In the genomic region with DNA sequence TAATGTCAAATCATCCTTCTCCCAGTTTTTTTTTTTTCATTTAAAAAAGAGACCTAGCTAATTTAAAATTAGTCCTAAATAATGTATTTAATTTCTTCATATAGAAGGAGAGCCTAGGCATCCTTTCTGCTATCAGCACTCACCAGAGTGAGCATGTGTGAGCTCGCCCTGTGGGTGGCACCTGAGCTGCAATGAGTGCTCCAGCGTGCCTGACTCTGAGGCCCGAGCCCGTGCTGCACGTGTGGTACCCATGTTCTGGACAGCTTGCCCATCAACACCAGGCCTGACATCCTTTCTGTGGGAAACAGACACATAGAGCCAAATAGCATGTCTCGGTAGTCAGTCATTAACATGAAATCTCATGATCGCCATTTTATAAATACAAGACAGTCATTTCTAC, we compare ENCODE assay signal across 24 cellular contexts.
"Had no signal": no experiment of that assay in that cellular context is flagged by ENCODE, and none has a peak within 500 bp of the region (broad histone marks: within the 10 kb centered on the region; RNA-seq: fewer than 3 reads in every experiment).

No MANE protein-coding gene starts in this region.

- H3K9me3 Mint-ChIP-seq: dendritic cell treated with granulocyte-macrophage colony-stimulating factor and Interleukin-4, amounts not matched to agents 40 ng/mL and 50 ng/mL, for 4 days; endodermal cell; naive thymus-derived CD8-positive, alpha-beta T cell; nephron progenitor cell; stimulated activated naive B cell treated with anti-CD40 and anti-IgM and Interleukin-4, amounts not matched to agents 10 μg/mL and 1 μg/mL and 100 μg/mL, for 72 hours; stimulated activated naive CD8-positive, alpha-beta T cell treated with anti-CD3 and anti-CD28 coated beads, Interleukin-15, Interleukin-2, amounts not matched to agents 100 ng/mL and 50 ng/mL, for 24 hours had no signal

- DNase-seq: colonic mucosa; effector CD8-positive, alpha-beta T cell; endodermal cell; esophagus squamous epithelium; naive thymus-derived CD8-positive, alpha-beta T cell; nephron progenitor cell; right lobe of liver; small intestine; stimulated activated CD4-positive, alpha-beta T cell treated with anti-CD3 and anti-CD28 coated beads, Interleukin-15, amount 100 ng/mL, for 24 hours; stimulated activated CD4-positive, alpha-beta T cell treated with anti-CD3 and anti-CD28 coated beads, Interleukin-2, amount 100 ng/mL, for 48 hours; stimulated activated naive B cell treated with anti-CD40 and anti-IgM and Interleukin-4, amounts not matched to agents 10 μg/mL and 1 μg/mL and 100 μg/mL, for 72 hours had no signal

- H3K27me3 Mint-ChIP-seq: dendritic cell treated with granulocyte-macrophage colony-stimulating factor and Interleukin-4, amounts not matched to agents 40 ng/mL and 50 ng/mL, for 4 days; stimulated activated naive B cell treated with anti-CD40 and anti-IgM and Interleukin-4, amounts not matched to agents 10 μg/mL and 1 μg/mL and 100 μg/mL, for 72 hours; stimulated activated naive CD8-positive, alpha-beta T cell treated with anti-CD3 and anti-CD28 coated beads, Interleukin-15, Interleukin-2, amounts not matched to agents 100 ng/mL and 50 ng/mL, for 24 hours had no signal

- H2AFZ ChIP-seq: parathyroid adenoma had no signal

- H3K27ac ChIP-seq: colonic mucosa, esophagus squamous epithelium, neutrophil, parathyroid adenoma, right lobe of liver, thoracic aorta, tibial nerve, upper lobe of left lung had no signal

- H3K27ac Mint-ChIP-seq: dendritic cell treated with granulocyte-macrophage colony-stimulating factor and Interleukin-4, amounts not matched to agents 40 ng/mL and 50 ng/mL, for 4 days; endodermal cell; naive thymus-derived CD8-positive, alpha-beta T cell; nephron progenitor cell; progenitor cell of endocrine pancreas; stimulated activated naive B cell treated with anti-CD40 and anti-IgM and Interleukin-4, amounts not matched to agents 10 μg/mL and 1 μg/mL and 100 μg/mL, for 72 hours; stimulated activated naive CD8-positive, alpha-beta T cell treated with anti-CD3 and anti-CD28 coated beads, Interleukin-15, Interleukin-2, amounts not matched to agents 100 ng/mL and 50 ng/mL, for 24 hours had no signal

- H3K4me3 Mint-ChIP-seq: dendritic cell treated with granulocyte-macrophage colony-stimulating factor and Interleukin-4, amounts not matched to agents 40 ng/mL and 50 ng/mL, for 4 days; endodermal cell; naive thymus-derived CD8-positive, alpha-beta T cell; nephron progenitor cell; stimulated activated naive B cell treated with anti-CD40 and anti-IgM and Interleukin-4, amounts not matched to agents 10 μg/mL and 1 μg/mL and 100 μg/mL, for 72 hours; stimulated activated naive CD8-positive, alpha-beta T cell treated with anti-CD3 and anti-CD28 coated beads, Interleukin-15, Interleukin-2, amounts not matched to agents 100 ng/mL and 50 ng/mL, for 24 hours had no signal

- H3K4me1 ChIP-seq: colonic mucosa, esophagus squamous epithelium, parathyroid adenoma, right lobe of liver, tibial nerve, upper lobe of left lung had no signal

- H3K4me3 ChIP-seq: colonic mucosa, esophagus squamous epithelium, right lobe of liver, thoracic aorta, tibial nerve, upper lobe of left lung had no signal

- H3K4me1 Mint-ChIP-seq: naive thymus-derived CD8-positive, alpha-beta T cell; stimulated activated naive B cell treated with anti-CD40 and anti-IgM and Interleukin-4, amounts not matched to agents 10 μg/mL and 1 μg/mL and 100 μg/mL, for 72 hours had no signal

- H3K36me3 ChIP-seq: colonic mucosa, esophagus squamous epithelium, neutrophil, right lobe of liver, thoracic aorta, tibial nerve, upper lobe of left lung had no signal

- H3K27me3 ChIP-seq: colonic mucosa, esophagus squamous epithelium, neutrophil, right lobe of liver, tibial nerve, upper lobe of left lung had no signal

- ATAC-seq: left lobe of liver; naive thymus-derived CD8-positive, alpha-beta T cell; right lobe of liver; stimulated activated naive B cell treated with anti-CD40 and anti-IgM and Interleukin-4, amounts not matched to agents 10 μg/mL and 1 μg/mL and 100 μg/mL, for 72 hours had no signal

- H3K9ac ChIP-seq: parathyroid adenoma had no signal

- FAIRE-seq: endothelial cell of umbilical vein, frontal cortex, keratinocyte, small intestine, urothelium cell line had no signal

- H3K36me3 Mint-ChIP-seq: naive thymus-derived CD8-positive, alpha-beta T cell; stimulated activated naive B cell treated with anti-CD40 and anti-IgM and Interleukin-4, amounts not matched to agents 10 μg/mL and 1 μg/mL and 100 μg/mL, for 72 hours had no signal

- H3K79me2 ChIP-seq: parathyroid adenoma had no signal

- H3K9me3 ChIP-seq: colonic mucosa, esophagus squamous epithelium, neutrophil, right lobe of liver, thoracic aorta, tibial nerve, upper lobe of left lung had no signal
